In the genomic region with DNA sequence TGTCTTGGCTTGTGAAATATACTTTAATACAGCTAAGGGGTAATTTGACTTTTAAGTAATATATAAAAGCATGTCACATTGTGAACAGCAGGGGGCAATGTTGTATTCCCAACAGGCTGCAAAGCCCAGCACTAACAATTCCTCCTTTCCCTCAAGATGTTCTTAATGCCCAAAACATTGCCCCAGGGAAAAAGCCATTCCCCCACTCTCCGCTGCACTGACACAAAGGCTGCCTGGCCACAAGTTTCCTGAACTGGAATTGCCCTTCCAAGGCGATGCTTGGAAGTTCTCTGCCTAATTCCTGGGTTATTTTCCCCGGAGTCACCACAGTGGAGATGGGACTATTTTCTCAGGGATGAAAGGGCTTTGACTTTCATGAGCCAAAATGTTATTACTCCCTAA, we compare ENCODE assay signal across 8 cellular contexts. TPM values are rescaled to one million over a fixed set of nuclear protein-coding genes. Genes with fewer than 3 reads are reported as not detected.
DNase-seq lines count a peak whose midpoint lies in the region; ATAC-seq and TF ChIP-seq lines count a peak whose summit lies in the region.

No MANE protein-coding gene starts in this region.

- ATAC-seq in GM23338 (peak; percentile 90), GM21717 (IDR thresholded peaks at IDR 0.05; ENCODE audit: unreplicated experiment) (no peak)
- ATAC-seq in activated CD8-positive, alpha-beta T cell treated with anti-CD3 and anti-CD28 coated beads for 36 hours, result no peak

- no peak overlapping the region for H2AFZ ChIP-seq in GM23338

- no peak overlapping the region for H3K4me3 ChIP-seq in GM23338
- no peak overlapping the region for H3K4me3 ChIP-seq in ovary

- H3K4me3 Mint-ChIP-seq in GM23338, result no peak overlapping the region
- H3K4me3 Mint-ChIP-seq in activated CD8-positive, alpha-beta T cell treated with anti-CD3 and anti-CD28 coated beads for 36 hours, result no peak overlapping the region

- no peak overlapping the region for H3K27ac Mint-ChIP-seq in GM23338
- H3K27ac Mint-ChIP-seq in activated CD8-positive, alpha-beta T cell treated with anti-CD3 and anti-CD28 coated beads for 36 hours, result peak overlapping the region; percentile 32

- intact Hi-C loops in activated CD8-positive, alpha-beta T cell treated with anti-CD3 and anti-CD28 coated beads for 36 hours (cut with micrococcal nuclease), result loop anchor here (5.0 kb wide), 2 partner anchors 141 to 386 kb away; no protein-coding TSS in a partner anchor
- intact Hi-C loops in ovary (cut with DNase I), result loop anchor here (2.0 to 10.0 kb wide), 5 partner anchors 113 to 391 kb away; a partner anchor contains a TSS

- H3K36me3 Mint-ChIP-seq in GM23338 (ENCODE audit: low read depth), result no peaks in the 10 kb centered on the region; the same call in 2 of the 3 replicates
- peaks cover 39% of the 10 kb centered on the region for H3K36me3 Mint-ChIP-seq in activated CD8-positive, alpha-beta T cell treated with anti-CD3 and anti-CD28 coated beads for 36 hours (ENCODE audit: low read depth)

- CTCF ChIA-PET in activated CD8-positive, alpha-beta T cell treated with anti-CD3 and anti-CD28 coated beads for 36 hours (lab: Charles Lee), result interaction anchor here (0.6 to 5.2 kb wide), 40 partner anchors 9 to 434 kb away, joined by 3 to 44 read pairs (median 4); a partner anchor contains a TSS

- no peak for TF ChIP-seq POLR2A in ovary (IDR thresholded peaks at IDR 0.05)

- POLR2A ChIA-PET in activated CD8-positive, alpha-beta T cell treated with anti-CD3 and anti-CD28 coated beads for 36 hours (lab: Charles Lee), result interaction anchor here (2.1 to 3.0 kb wide), 2 partner anchors 280 to 284 kb away, joined by 6 to 20 read pairs; a partner anchor contains a TSS

- no peaks in the 10 kb centered on the region for H3K79me2 ChIP-seq in GM23338 (replicated peaks; ENCODE audit: insufficient read depth)

- DNase-seq in COLO668 (lab: John Stamatoyannopoulos, UW; ENCODE audit: unreplicated experiment) (peak; percentile 14), GM23338 (ENCODE audit: low spot score) (peak; percentile 91), NCI-H2227 treated with DMSO at 0.1 percent for 48 hours (lab: John Stamatoyannopoulos, UW) (peak; percentile 82), germinal center (ENCODE audit: low spot score) (peak; percentile 43), ovary (peak in 4 of 5 donors; percentile 50 to 70 (median 56))
- DNase-seq in activated CD8-positive, alpha-beta T cell treated with anti-CD3 and anti-CD28 coated beads for 36 hours, result peak; percentile 47
- DNase-seq in NK-92 treated with Interleukin-12 subunit alpha and Interleukin-12 subunit beta, amount 100 ng/mL, for 24 hours (lab: John Stamatoyannopoulos, UW), result no peak

- no peaks in the 10 kb centered on the region for H3F3A ChIP-seq in GM23338 (replicated peaks; ENCODE audit: low read depth)

- no peaks in the 10 kb centered on the region for H3K9me2 ChIP-seq in GM23338 (ENCODE audit: insufficient read depth)

- H3K27ac ChIP-seq in GM23338 (ENCODE audit: low read depth) (no peak overlapping the region), ovary (no peak overlapping the region)

- TF ChIP-seq EP300 in ovary (IDR thresholded peaks at IDR 0.05), result no peak

- no peaks in the 10 kb centered on the region for H3K4me1 ChIP-seq in GM23338 (ENCODE audit: insufficient read depth)
- peaks cover 7% of the 10 kb centered on the region for H3K4me1 ChIP-seq in ovary (ENCODE audit: insufficient read depth)

- H3K9me3 ChIP-seq in ovary, result no peaks in the 10 kb centered on the region

- 14 to 15% (median 14%) methylated on average over 3 of the region's 3 CpGs for WGBS in ovary, 3 donors

- peaks cover 3% of the 10 kb centered on the region; the same call in 1 of the 2 replicates for H3K36me3 ChIP-seq in GM23338 (ENCODE audit: insufficient read depth)
- no peaks in the 10 kb centered on the region for H3K36me3 ChIP-seq in ovary

- TF ChIP-seq CTCF in GM23338 (conservative IDR thresholded peaks at IDR 0.05; ENCODE audit: low read depth in 2 of 2), result peak; percentile 77 to 83
- peak; percentile 95 for TF ChIP-seq CTCF in activated CD8-positive, alpha-beta T cell treated with anti-CD3 and anti-CD28 coated beads for 36 hours (IDR thresholded peaks at IDR 0.05)
- peak; percentile 74 to 93 (median 82) for TF ChIP-seq CTCF in ovary (IDR thresholded peaks at IDR 0.05)

- H3K9me3 Mint-ChIP-seq in GM23338, result no peaks in the 10 kb centered on the region
- no peaks in the 10 kb centered on the region for H3K9me3 Mint-ChIP-seq in activated CD8-positive, alpha-beta T cell treated with anti-CD3 and anti-CD28 coated beads for 36 hours

- H3K27me3 ChIP-seq in GM23338 (ENCODE audit: insufficient read depth) (no peaks in the 10 kb centered on the region), ovary (no peaks in the 10 kb centered on the region)

- H3K4me1 Mint-ChIP-seq in GM23338, result peaks cover 3% of the 10 kb centered on the region; the same call in 1 of the 3 replicates
- peaks cover 31% of the 10 kb centered on the region for H3K4me1 Mint-ChIP-seq in activated CD8-positive, alpha-beta T cell treated with anti-CD3 and anti-CD28 coated beads for 36 hours (ENCODE audit: low read depth)

- peaks cover 3% of the 10 kb centered on the region for H3K27me3 Mint-ChIP-seq in GM23338 (ENCODE audit: insufficient read depth, low read depth, poor library complexity)
- H3K27me3 Mint-ChIP-seq in activated CD8-positive, alpha-beta T cell treated with anti-CD3 and anti-CD28 coated beads for 36 hours, result no peaks in the 10 kb centered on the region

- H3K4me2 ChIP-seq in GM23338, result no peak overlapping the region

- H4K20me1 ChIP-seq in GM23338 (replicated peaks; ENCODE audit: insufficient read depth), result no peaks in the 10 kb centered on the region

TF ChIP-seq in GM23338, 12 proteins besides CTCF, POLR2A, EP300 and RAD21:
- TF ChIP-seq ZNF331 (CRISPR knock-in tag; IDR thresholded peaks at IDR 0.05; ENCODE audit: low read depth), result no peak
- TF ChIP-seq, protein P1, sequence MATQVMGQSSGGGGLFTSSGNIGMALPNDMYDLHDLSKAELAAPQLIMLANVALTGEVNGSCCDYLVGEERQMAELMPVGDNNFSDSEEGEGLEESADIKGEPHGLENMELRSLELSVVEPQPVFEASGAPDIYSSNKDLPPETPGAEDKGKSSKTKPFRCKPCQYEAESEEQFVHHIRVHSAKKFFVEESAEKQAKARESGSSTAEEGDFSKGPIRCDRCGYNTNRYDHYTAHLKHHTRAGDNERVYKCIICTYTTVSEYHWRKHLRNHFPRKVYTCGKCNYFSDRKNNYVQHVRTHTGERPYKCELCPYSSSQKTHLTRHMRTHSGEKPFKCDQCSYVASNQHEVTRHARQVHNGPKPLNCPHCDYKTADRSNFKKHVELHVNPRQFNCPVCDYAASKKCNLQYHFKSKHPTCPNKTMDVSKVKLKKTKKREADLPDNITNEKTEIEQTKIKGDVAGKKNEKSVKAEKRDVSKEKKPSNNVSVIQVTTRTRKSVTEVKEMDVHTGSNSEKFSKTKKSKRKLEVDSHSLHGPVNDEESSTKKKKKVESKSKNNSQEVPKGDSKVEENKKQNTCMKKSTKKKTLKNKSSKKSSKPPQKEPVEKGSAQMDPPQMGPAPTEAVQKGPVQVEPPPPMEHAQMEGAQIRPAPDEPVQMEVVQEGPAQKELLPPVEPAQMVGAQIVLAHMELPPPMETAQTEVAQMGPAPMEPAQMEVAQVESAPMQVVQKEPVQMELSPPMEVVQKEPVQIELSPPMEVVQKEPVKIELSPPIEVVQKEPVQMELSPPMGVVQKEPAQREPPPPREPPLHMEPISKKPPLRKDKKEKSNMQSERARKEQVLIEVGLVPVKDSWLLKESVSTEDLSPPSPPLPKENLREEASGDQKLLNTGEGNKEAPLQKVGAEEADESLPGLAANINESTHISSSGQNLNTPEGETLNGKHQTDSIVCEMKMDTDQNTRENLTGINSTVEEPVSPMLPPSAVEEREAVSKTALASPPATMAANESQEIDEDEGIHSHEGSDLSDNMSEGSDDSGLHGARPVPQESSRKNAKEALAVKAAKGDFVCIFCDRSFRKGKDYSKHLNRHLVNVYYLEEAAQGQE (IDR thresholded peaks at IDR 0.05; ENCODE audit: unreplicated experiment), result no peak
TF ChIP-seq in GM23338: peak in this region for 0.

RNA-seq across cellular contexts. Expression of a gene that starts 27.2 kb away (rescaled TPM):
- 17.3 and 24.1 TPM in 2 replicates for total RNA-seq in GM23338 (2014; rRNA removed; shearing (Covaris generic))
- polyA plus RNA-seq in GM23338 (2016; fragmentation: Nextera tagmentation; extraction: Ambion mirVana), result 8.4 and 9.9 TPM in 2 replicates
- 10 to 100 TPM; 20.4 to 21.7 TPM for total RNA-seq in activated CD8-positive, alpha-beta T cell treated with anti-CD3 and anti-CD28 coated beads for 36 hours
- 10 to 100 TPM; 13.8 to 28.1 (median 18.1) TPM for total RNA-seq in ovary
- polyA plus RNA-seq in ovary, result 10 to 100 TPM in 1 of 2 donors, 1 to 10 TPM in 1; 6.4 to 13.0 TPM

RNA-seq across cellular contexts. Expression of a gene that starts 29.3 kb away (rescaled TPM):
- total RNA-seq in GM23338 (2014; rRNA removed; shearing (Covaris generic)), result 56.5 and 58.2 TPM in 2 replicates
- polyA plus RNA-seq in GM23338 (2016; fragmentation: Nextera tagmentation; extraction: Ambion mirVana) (25.7 and 26.5 TPM in 2 replicates), ovary (10 to 100 TPM; 31.3 to 43.6 TPM)
- 10 to 100 TPM; 24.8 to 25.3 TPM for total RNA-seq in activated CD8-positive, alpha-beta T cell treated with anti-CD3 and anti-CD28 coated beads for 36 hours
- 10 to 100 TPM; 26.5 to 73.4 (median 49.7) TPM for total RNA-seq in ovary
